21 cellular contexts compared by ENCODE assay signal in the genomic region with DNA sequence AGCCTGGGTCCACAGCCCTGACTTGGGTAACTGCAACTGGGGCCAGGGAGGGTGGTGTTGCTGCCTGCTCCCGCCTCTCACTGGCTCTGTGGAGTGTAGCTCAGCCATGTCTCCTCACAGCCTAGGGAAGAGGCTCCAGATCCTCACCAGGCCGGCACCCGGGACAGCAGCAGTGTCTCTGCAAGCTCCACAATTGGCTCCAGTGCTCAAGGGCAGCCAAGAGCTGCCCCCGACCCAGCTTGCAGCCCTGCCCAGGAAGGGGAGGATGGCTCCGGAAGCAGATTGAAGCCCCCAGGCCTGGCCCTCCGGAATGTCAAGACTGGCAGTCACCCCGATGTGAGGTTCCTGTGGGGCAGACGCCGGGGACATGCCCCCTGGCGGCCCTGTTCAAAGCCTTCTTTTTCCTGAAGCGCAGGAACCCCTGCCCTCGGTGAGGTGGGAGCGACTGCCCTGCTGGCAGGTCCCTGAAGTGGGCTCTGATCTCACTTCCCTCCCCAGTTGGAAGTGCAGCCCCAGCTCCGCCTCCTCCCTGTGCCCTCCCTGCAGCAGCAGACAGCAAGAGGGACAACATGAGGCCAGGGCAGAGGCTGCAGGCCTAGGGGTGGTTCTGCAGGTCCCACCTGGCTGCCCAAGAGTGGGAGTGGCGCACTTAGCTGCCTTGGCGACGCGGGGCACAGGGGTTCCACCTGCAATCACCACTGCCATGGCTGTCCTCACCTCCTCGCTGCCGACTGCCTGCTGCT.
"Had no signal": no experiment of that assay in that cellular context is flagged by ENCODE, and none has a peak within 500 bp of the region (broad histone marks: within the 10 kb centered on the region; RNA-seq: fewer than 3 reads in every experiment).

No MANE protein-coding gene starts in this region.

- H3K4me3 Mint-ChIP-seq: activated CD4-positive, alpha-beta T cell treated with anti-CD3 and anti-CD28 coated beads, Interleukin-2, amount 10 ng/mL, durations not matched to agents 24 days and 14 days; activated CD8-positive, alpha-beta T cell treated with anti-CD3 and anti-CD28 coated beads, Interleukin-2, amount 10 ng/mL, durations not matched to agents 7 days and 5 days had no signal

- H3K36me3 Mint-ChIP-seq: activated naive CD4-positive, alpha-beta T cell treated with anti-CD3 and anti-CD28 coated beads, Interleukin-2, amount 50 U/mL, for 72 hours had no signal

- DNase-seq: activated CD4-positive, alpha-beta T cell treated with anti-CD3 and anti-CD28 coated beads, Interleukin-2, amount 10 ng/mL, durations not matched to agents 24 days and 14 days; activated CD4-positive, CD25-positive, alpha-beta regulatory T cell; activated CD8-positive, alpha-beta memory T cell treated with anti-CD3 and anti-CD28 coated beads, Interleukin-2, amount 50 U/mL, for 4 hours; activated CD8-positive, alpha-beta T cell treated with anti-CD3 and anti-CD28 coated beads, Interleukin-2, amount 10 ng/mL, durations not matched to agents 7 days and 5 days; activated gamma-delta T cell; activated T-cell treated with anti-CD3 and anti-CD28 coated beads, Interleukin-2, amount 50 U/mL, for 48 hours; amygdala; body of pancreas; caudate nucleus; cortex of kidney; effector CD8-positive, alpha-beta T cell; foreskin fibroblast; hypothalamus; kidney glomerular epithelial cell; midbrain; thyroid gland; uterus had no signal

- H3K36me3 ChIP-seq: right lobe of liver, thyroid gland, uterus had no signal

- H3K27ac ChIP-seq: body of pancreas, psoas muscle, right lobe of liver, thyroid gland, uterus had no signal

- H3K4me1 Mint-ChIP-seq: activated CD4-positive, alpha-beta T cell treated with anti-CD3 and anti-CD28 coated beads, Interleukin-2, amount 10 ng/mL, durations not matched to agents 24 days and 14 days had no signal

- H3K9me3 ChIP-seq: body of pancreas, psoas muscle, right lobe of liver, thyroid gland, uterus had no signal

- ATAC-seq: activated CD8-positive, alpha-beta T cell treated with anti-CD3 and anti-CD28 coated beads, Interleukin-2, amount 10 ng/mL, durations not matched to agents 7 days and 5 days; activated naive CD4-positive, alpha-beta T cell treated with anti-CD3 and anti-CD28 coated beads, Interleukin-2, amount 50 U/mL, for 72 hours; body of pancreas; psoas muscle had no signal

- H3K27ac Mint-ChIP-seq: activated CD4-positive, alpha-beta T cell treated with anti-CD3 and anti-CD28 coated beads, Interleukin-2, amount 10 ng/mL, durations not matched to agents 24 days and 14 days; activated CD8-positive, alpha-beta T cell treated with anti-CD3 and anti-CD28 coated beads, Interleukin-2, amount 10 ng/mL, durations not matched to agents 7 days and 5 days; activated naive CD4-positive, alpha-beta T cell treated with anti-CD3 and anti-CD28 coated beads, Interleukin-2, amount 50 U/mL, for 72 hours had no signal

- H3K27me3 ChIP-seq: body of pancreas, right lobe of liver, thyroid gland, uterus had no signal

- H3K4me3 ChIP-seq: body of pancreas, lung, psoas muscle, right lobe of liver, thyroid gland, uterus had no signal

- H3K9me3 Mint-ChIP-seq: activated CD4-positive, alpha-beta T cell treated with anti-CD3 and anti-CD28 coated beads, Interleukin-2, amount 10 ng/mL, durations not matched to agents 24 days and 14 days had no signal

- H3K27me3 Mint-ChIP-seq: activated CD4-positive, alpha-beta T cell treated with anti-CD3 and anti-CD28 coated beads, Interleukin-2, amount 10 ng/mL, durations not matched to agents 24 days and 14 days had no signal

- H3K4me1 ChIP-seq: body of pancreas, psoas muscle, right lobe of liver, thyroid gland, uterus had no signal
